ENCODE assay signal across 1 cellular context in the genomic region with DNA sequence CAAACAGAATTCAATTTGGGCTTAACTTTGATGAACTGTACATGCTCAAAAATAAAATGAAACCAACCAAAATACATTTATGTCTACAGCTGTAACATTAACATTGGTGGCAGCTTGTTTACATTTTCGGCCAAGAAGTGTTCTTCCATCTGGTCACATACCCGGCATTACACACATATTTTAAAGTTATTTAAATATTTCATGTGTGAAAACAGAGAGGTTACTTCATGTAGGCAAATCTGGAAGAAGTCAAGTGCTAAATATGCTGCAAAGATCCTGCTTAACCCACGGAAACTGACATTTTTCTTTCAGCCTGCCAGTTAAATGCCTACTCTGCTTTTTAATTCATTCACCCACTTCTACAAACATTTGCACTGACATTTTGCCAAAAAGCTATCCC.
TF ChIP-seq lines count a peak whose summit lies in the region.

No MANE protein-coding gene starts in this region.

TF ChIP-seq in GM12878, 131 proteins besides CTCF, POLR2A, EP300 and RAD21:
- TF ChIP-seq ESRRA (IDR thresholded peaks at IDR 0.05; ENCODE audit: low read length) (no peak), YBX1 (IDR thresholded peaks at IDR 0.05) (no peak), KAT2A (conservative IDR thresholded peaks at IDR 0.05; ENCODE audit: control insufficient read depth, low read depth, low read length) (no peak), SPI1 (IDR thresholded peaks at IDR 0.05; ENCODE audit: borderline replicate concordance, insufficient read depth, low read depth, low read length) (no peak), CEBPB (IDR thresholded peaks at IDR 0.05; ENCODE audit: borderline replicate concordance in 1 of 2, low read depth in 2 of 2, low read length in 2 of 2) (no peak), FOS (IDR thresholded peaks at IDR 0.05; ENCODE audit: borderline replicate concordance, extremely low read depth, insufficient read length) (no peak), MEF2A (IDR thresholded peaks at IDR 0.05; ENCODE audit: insufficient read depth, low read depth, low read length) (no peak), PAX8 (IDR thresholded peaks at IDR 0.05) (no peak), NR2F1 (conservative IDR thresholded peaks at IDR 0.05) (no peak), RCOR1 (conservative IDR thresholded peaks at IDR 0.05; ENCODE audit: low read depth, low read length) (no peak), BCL11A (IDR thresholded peaks at IDR 0.05; ENCODE audit: low read depth, low read length) (no peak), POLR2AphosphoS2 (IDR thresholded peaks at IDR 0.05; ENCODE audit: low read depth, low read length) (no peak), HDAC2 (IDR thresholded peaks at IDR 0.05) (no peak), RBBP5 (conservative IDR thresholded peaks at IDR 0.05) (no peak), CREM (IDR thresholded peaks at IDR 0.05; ENCODE audit: low read depth) (no peak), E4F1 (IDR thresholded peaks at IDR 0.05; ENCODE audit: borderline replicate concordance, partially characterized antibody) (no peak)
- TF ChIP-seq, protein P1, sequence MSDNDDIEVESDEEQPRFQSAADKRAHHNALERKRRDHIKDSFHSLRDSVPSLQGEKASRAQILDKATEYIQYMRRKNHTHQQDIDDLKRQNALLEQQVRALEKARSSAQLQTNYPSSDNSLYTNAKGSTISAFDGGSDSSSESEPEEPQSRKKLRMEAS (IDR thresholded peaks at IDR 0.05; ENCODE audit: low read depth, low read length), result no peak
- TF ChIP-seq, protein P2, sequence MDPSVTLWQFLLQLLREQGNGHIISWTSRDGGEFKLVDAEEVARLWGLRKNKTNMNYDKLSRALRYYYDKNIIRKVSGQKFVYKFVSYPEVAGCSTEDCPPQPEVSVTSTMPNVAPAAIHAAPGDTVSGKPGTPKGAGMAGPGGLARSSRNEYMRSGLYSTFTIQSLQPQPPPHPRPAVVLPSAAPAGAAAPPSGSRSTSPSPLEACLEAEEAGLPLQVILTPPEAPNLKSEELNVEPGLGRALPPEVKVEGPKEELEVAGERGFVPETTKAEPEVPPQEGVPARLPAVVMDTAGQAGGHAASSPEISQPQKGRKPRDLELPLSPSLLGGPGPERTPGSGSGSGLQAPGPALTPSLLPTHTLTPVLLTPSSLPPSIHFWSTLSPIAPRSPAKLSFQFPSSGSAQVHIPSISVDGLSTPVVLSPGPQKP (IDR thresholded peaks at IDR 0.05; ENCODE audit: low read depth, low read length), result no peak
